Comparison of ENCODE assay signal across 3 cellular contexts in genomic region chr7:33108591-33108930, GRCh38.
TF ChIP-seq lines count a peak whose summit lies in the region.

No MANE protein-coding gene starts in this region.

TF ChIP-seq in SK-N-SH treated with all-trans-retinoic acid at 6 μM for 48 hours, 23 proteins besides CTCF, POLR2A, EP300 and RAD21:
- TF ChIP-seq POU6F1 (CRISPR knock-in tag; IDR thresholded peaks at IDR 0.05; ENCODE audit: borderline replicate concordance, low read depth), result no peak
- TF ChIP-seq, protein P1, sequence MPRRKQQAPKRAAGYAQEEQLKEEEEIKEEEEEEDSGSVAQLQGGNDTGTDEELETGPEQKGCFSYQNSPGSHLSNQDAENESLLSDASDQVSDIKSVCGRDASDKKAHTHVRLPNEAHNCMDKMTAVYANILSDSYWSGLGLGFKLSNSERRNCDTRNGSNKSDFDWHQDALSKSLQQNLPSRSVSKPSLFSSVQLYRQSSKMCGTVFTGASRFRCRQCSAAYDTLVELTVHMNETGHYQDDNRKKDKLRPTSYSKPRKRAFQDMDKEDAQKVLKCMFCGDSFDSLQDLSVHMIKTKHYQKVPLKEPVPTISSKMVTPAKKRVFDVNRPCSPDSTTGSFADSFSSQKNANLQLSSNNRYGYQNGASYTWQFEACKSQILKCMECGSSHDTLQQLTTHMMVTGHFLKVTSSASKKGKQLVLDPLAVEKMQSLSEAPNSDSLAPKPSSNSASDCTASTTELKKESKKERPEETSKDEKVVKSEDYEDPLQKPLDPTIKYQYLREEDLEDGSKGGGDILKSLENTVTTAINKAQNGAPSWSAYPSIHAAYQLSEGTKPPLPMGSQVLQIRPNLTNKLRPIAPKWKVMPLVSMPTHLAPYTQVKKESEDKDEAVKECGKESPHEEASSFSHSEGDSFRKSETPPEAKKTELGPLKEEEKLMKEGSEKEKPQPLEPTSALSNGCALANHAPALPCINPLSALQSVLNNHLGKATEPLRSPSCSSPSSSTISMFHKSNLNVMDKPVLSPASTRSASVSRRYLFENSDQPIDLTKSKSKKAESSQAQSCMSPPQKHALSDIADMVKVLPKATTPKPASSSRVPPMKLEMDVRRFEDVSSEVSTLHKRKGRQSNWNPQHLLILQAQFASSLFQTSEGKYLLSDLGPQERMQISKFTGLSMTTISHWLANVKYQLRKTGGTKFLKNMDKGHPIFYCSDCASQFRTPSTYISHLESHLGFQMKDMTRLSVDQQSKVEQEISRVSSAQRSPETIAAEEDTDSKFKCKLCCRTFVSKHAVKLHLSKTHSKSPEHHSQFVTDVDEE (CRISPR knock-in tag; IDR thresholded peaks at IDR 0.05), result no peak
- TF ChIP-seq ZNF8 (CRISPR knock-in tag; IDR thresholded peaks at IDR 0.05), result no peak
- no peak for TF ChIP-seq ISL1 (CRISPR knock-in tag; IDR thresholded peaks at IDR 0.05)
- TF ChIP-seq CSDC2 (CRISPR knock-in tag; IDR thresholded peaks at IDR 0.05), result no peak
- TF ChIP-seq TOX (CRISPR knock-in tag; IDR thresholded peaks at IDR 0.05; ENCODE audit: borderline replicate concordance), result no peak
- no peak for TF ChIP-seq ZNF70 (CRISPR knock-in tag; IDR thresholded peaks at IDR 0.05)
- no peak for TF ChIP-seq ZFP3 (CRISPR knock-in tag; IDR thresholded peaks at IDR 0.05)
- TF ChIP-seq, protein P2, sequence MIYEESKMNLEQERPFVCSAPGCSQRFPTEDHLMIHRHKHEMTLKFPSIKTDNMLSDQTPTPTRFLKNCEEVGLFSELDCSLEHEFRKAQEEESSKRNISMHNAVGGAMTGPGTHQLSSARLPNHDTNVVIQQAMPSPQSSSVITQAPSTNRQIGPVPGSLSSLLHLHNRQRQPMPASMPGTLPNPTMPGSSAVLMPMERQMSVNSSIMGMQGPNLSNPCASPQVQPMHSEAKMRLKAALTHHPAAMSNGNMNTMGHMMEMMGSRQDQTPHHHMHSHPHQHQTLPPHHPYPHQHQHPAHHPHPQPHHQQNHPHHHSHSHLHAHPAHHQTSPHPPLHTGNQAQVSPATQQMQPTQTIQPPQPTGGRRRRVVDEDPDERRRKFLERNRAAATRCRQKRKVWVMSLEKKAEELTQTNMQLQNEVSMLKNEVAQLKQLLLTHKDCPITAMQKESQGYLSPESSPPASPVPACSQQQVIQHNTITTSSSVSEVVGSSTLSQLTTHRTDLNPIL (CRISPR knock-in tag; IDR thresholded peaks at IDR 0.05; ENCODE audit: low read depth), result no peak
- no peak for TF ChIP-seq ZFP30 (CRISPR knock-in tag; IDR thresholded peaks at IDR 0.05)

TF ChIP-seq in H1, 55 proteins besides CTCF, POLR2A, EP300 and RAD21 (continued from another document and continues in another):
- TF ChIP-seq BRCA1 (IDR thresholded peaks at IDR 0.05; ENCODE audit: low read depth, low read length) (no peak), NRF1 (IDR thresholded peaks at IDR 0.05; ENCODE audit: low read depth, low read length) (no peak), SIN3A (conservative IDR thresholded peaks at IDR 0.05 in 1 of 2, IDR thresholded peaks at IDR 0.05 in 1 of 2; ENCODE audit: low read depth in 1 of 2, low read length in 2 of 2) (no peak), SUZ12 (IDR thresholded peaks at IDR 0.05; ENCODE audit: low read length) (no peak), CBX8 (IDR thresholded peaks at IDR 0.05; ENCODE audit: borderline replicate concordance, low read depth, low read length) (no peak), MAFK (IDR thresholded peaks at IDR 0.05; ENCODE audit: low read depth, low read length) (no peak), ATF3 (IDR thresholded peaks at IDR 0.05; ENCODE audit: insufficient read depth, low read depth, low read length) (no peak)
- TF ChIP-seq, protein P3, sequence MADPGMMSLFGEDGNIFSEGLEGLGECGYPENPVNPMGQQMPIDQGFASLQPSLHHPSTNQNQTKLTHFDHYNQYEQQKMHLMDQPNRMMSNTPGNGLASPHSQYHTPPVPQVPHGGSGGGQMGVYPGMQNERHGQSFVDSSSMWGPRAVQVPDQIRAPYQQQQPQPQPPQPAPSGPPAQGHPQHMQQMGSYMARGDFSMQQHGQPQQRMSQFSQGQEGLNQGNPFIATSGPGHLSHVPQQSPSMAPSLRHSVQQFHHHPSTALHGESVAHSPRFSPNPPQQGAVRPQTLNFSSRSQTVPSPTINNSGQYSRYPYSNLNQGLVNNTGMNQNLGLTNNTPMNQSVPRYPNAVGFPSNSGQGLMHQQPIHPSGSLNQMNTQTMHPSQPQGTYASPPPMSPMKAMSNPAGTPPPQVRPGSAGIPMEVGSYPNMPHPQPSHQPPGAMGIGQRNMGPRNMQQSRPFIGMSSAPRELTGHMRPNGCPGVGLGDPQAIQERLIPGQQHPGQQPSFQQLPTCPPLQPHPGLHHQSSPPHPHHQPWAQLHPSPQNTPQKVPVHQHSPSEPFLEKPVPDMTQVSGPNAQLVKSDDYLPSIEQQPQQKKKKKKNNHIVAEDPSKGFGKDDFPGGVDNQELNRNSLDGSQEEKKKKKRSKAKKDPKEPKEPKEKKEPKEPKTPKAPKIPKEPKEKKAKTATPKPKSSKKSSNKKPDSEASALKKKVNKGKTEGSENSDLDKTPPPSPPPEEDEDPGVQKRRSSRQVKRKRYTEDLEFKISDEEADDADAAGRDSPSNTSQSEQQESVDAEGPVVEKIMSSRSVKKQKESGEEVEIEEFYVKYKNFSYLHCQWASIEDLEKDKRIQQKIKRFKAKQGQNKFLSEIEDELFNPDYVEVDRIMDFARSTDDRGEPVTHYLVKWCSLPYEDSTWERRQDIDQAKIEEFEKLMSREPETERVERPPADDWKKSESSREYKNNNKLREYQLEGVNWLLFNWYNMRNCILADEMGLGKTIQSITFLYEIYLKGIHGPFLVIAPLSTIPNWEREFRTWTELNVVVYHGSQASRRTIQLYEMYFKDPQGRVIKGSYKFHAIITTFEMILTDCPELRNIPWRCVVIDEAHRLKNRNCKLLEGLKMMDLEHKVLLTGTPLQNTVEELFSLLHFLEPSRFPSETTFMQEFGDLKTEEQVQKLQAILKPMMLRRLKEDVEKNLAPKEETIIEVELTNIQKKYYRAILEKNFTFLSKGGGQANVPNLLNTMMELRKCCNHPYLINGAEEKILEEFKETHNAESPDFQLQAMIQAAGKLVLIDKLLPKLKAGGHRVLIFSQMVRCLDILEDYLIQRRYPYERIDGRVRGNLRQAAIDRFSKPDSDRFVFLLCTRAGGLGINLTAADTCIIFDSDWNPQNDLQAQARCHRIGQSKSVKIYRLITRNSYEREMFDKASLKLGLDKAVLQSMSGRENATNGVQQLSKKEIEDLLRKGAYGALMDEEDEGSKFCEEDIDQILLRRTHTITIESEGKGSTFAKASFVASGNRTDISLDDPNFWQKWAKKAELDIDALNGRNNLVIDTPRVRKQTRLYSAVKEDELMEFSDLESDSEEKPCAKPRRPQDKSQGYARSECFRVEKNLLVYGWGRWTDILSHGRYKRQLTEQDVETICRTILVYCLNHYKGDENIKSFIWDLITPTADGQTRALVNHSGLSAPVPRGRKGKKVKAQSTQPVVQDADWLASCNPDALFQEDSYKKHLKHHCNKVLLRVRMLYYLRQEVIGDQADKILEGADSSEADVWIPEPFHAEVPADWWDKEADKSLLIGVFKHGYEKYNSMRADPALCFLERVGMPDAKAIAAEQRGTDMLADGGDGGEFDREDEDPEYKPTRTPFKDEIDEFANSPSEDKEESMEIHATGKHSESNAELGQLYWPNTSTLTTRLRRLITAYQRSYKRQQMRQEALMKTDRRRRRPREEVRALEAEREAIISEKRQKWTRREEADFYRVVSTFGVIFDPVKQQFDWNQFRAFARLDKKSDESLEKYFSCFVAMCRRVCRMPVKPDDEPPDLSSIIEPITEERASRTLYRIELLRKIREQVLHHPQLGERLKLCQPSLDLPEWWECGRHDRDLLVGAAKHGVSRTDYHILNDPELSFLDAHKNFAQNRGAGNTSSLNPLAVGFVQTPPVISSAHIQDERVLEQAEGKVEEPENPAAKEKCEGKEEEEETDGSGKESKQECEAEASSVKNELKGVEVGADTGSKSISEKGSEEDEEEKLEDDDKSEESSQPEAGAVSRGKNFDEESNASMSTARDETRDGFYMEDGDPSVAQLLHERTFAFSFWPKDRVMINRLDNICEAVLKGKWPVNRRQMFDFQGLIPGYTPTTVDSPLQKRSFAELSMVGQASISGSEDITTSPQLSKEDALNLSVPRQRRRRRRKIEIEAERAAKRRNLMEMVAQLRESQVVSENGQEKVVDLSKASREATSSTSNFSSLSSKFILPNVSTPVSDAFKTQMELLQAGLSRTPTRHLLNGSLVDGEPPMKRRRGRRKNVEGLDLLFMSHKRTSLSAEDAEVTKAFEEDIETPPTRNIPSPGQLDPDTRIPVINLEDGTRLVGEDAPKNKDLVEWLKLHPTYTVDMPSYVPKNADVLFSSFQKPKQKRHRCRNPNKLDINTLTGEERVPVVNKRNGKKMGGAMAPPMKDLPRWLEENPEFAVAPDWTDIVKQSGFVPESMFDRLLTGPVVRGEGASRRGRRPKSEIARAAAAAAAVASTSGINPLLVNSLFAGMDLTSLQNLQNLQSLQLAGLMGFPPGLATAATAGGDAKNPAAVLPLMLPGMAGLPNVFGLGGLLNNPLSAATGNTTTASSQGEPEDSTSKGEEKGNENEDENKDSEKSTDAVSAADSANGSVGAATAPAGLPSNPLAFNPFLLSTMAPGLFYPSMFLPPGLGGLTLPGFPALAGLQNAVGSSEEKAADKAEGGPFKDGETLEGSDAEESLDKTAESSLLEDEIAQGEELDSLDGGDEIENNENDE (IDR thresholded peaks at IDR 0.05; ENCODE audit: insufficient replicate concordance, low read length), result no peak

TF ChIP-seq in neural cell, 6 proteins besides CTCF, POLR2A, EP300 and RAD21 (continued from another document):
- no peak for TF ChIP-seq TAF1 (IDR thresholded peaks at IDR 0.05; ENCODE audit: low read depth)
- TF ChIP-seq, protein P4, sequence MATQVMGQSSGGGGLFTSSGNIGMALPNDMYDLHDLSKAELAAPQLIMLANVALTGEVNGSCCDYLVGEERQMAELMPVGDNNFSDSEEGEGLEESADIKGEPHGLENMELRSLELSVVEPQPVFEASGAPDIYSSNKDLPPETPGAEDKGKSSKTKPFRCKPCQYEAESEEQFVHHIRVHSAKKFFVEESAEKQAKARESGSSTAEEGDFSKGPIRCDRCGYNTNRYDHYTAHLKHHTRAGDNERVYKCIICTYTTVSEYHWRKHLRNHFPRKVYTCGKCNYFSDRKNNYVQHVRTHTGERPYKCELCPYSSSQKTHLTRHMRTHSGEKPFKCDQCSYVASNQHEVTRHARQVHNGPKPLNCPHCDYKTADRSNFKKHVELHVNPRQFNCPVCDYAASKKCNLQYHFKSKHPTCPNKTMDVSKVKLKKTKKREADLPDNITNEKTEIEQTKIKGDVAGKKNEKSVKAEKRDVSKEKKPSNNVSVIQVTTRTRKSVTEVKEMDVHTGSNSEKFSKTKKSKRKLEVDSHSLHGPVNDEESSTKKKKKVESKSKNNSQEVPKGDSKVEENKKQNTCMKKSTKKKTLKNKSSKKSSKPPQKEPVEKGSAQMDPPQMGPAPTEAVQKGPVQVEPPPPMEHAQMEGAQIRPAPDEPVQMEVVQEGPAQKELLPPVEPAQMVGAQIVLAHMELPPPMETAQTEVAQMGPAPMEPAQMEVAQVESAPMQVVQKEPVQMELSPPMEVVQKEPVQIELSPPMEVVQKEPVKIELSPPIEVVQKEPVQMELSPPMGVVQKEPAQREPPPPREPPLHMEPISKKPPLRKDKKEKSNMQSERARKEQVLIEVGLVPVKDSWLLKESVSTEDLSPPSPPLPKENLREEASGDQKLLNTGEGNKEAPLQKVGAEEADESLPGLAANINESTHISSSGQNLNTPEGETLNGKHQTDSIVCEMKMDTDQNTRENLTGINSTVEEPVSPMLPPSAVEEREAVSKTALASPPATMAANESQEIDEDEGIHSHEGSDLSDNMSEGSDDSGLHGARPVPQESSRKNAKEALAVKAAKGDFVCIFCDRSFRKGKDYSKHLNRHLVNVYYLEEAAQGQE (IDR thresholded peaks at IDR 0.05; ENCODE audit: borderline replicate concordance), result no peak
- TF ChIP-seq SMC3 (conservative IDR thresholded peaks at IDR 0.05; ENCODE audit: poor library complexity), result no peak
- no peak for TF ChIP-seq POLR2AphosphoS5 (IDR thresholded peaks at IDR 0.05)
